Comparison of ENCODE assay signal across 13 cellular contexts in genomic region chr9:77450093-77450475, GRCh38.
DNase-seq lines count a peak whose midpoint lies in the region; ATAC-seq and TF ChIP-seq lines count a peak whose summit lies in the region.
"Had no signal": no experiment of that assay in that cellular context is flagged by ENCODE, and none has a peak within 500 bp of the region (broad histone marks: within the 10 kb centered on the region; RNA-seq: fewer than 3 reads in every experiment).

No MANE protein-coding gene starts in this region.

- TF ChIP-seq CTCF in brain microvascular endothelial cell (IDR thresholded peaks at IDR 0.05; ENCODE audit: low read depth, low read length, missing control alignments) (no peak), osteoblast (IDR thresholded peaks at IDR 0.05; ENCODE audit: extremely low read depth, low read depth, low read length) (no peak)

- no peaks in the 10 kb centered on the region for H4K20me1 ChIP-seq in osteoblast (ENCODE audit: insufficient read depth, low read length)

- H3K9me3 ChIP-seq in osteoblast (ENCODE audit: low read depth, low read length) = no peaks in the 10 kb centered on the region

- no peak overlapping the region for H2AFZ ChIP-seq in osteoblast (ENCODE audit: low read length)
- H2AFZ ChIP-seq: GM23338 had no signal

- peak; percentile 8 for DNase-seq in activated CD8-positive, alpha-beta memory T cell treated with anti-CD3 and anti-CD28 coated beads, Interleukin-2, amount 50 U/mL, for 48 hours
- no peak for DNase-seq in activated CD8-positive, alpha-beta memory T cell treated with anti-CD3 and anti-CD28 coated beads for 24 hours
- no peak for DNase-seq in brain microvascular endothelial cell
- no peak for DNase-seq in osteoblast (ENCODE audit: insufficient read length, low spot score, missing footprints)
- no peak for DNase-seq in activated naive CD4-positive, alpha-beta T cell treated with anti-CD3 and anti-CD28 coated beads, Interleukin-2, amount 50 U/mL, for 16 hours
- no peak for DNase-seq in NCI-H2196 treated with DMSO at 0.1 percent for 48 hours (lab: John Stamatoyannopoulos, UW; ENCODE audit: unreplicated experiment)
- DNase-seq: CD8-positive, alpha-beta T cell; COR-L47; DMS153; H7 had no signal

- no peaks in the 10 kb centered on the region for H3K27me3 ChIP-seq in brain microvascular endothelial cell (replicated peaks)
- H3K27me3 ChIP-seq in osteoblast (ENCODE audit: insufficient read depth, low read length) = no peaks in the 10 kb centered on the region

- H3K4me2 ChIP-seq in osteoblast (ENCODE audit: insufficient read depth, low read length) = peak overlapping the region; percentile 36
- H3K4me2 ChIP-seq: GM23338 had no signal

- in situ Hi-C loops in brain microvascular endothelial cell (cut with HindIII; ENCODE audit: low pct_ligation_motif_present, low sequenced_read_pairs) = no loop called here

- H3K4me3 ChIP-seq in brain microvascular endothelial cell (ENCODE audit: low read depth, low read length) (no peak overlapping the region), osteoblast (ENCODE audit: insufficient read depth, low read length) (no peak overlapping the region)
- H3K4me3 ChIP-seq: GM23338 had no signal

- H3K4me1 ChIP-seq in osteoblast (ENCODE audit: insufficient read depth, low read length) = peaks cover 19% of the 10 kb centered on the region

- H3K79me2 ChIP-seq in osteoblast (ENCODE audit: insufficient read depth, low read length) = no peaks in the 10 kb centered on the region

- ATAC-seq in HG03025 (IDR thresholded peaks at IDR 0.05; ENCODE audit: low FRiP score, unreplicated experiment) = no peak
- ATAC-seq: CD8-positive, alpha-beta T cell; GM23338 had no signal

- H3K27ac ChIP-seq in brain microvascular endothelial cell = peak overlapping the region; percentile 85
- H3K27ac ChIP-seq in osteoblast (ENCODE audit: low read depth, low read length) = peak overlapping the region; percentile 70
- H3K27ac ChIP-seq: 22Rv1 had no signal

- H3K36me3 ChIP-seq in brain microvascular endothelial cell (replicated peaks) (no peaks in the 10 kb centered on the region), osteoblast (ENCODE audit: insufficient read depth, low read length) (no peaks in the 10 kb centered on the region)
